ENCODE assay signal across 1 cellular context in genomic region chr15:71136159-71137137, GRCh38.
A peak's percentile ranks its signal among the peaks of the same experiment; 100 is the strongest.
TF ChIP-seq lines count a peak whose summit lies in the region.

No MANE protein-coding gene starts in this region.

TF ChIP-seq in SK-N-SH, 30 proteins besides CTCF, POLR2A, EP300 and RAD21 (continued from another document):
- TF ChIP-seq FOXJ3 (CRISPR knock-in tag; IDR thresholded peaks at IDR 0.05) (no peak), CHD2 (IDR thresholded peaks at IDR 0.05; ENCODE audit: low read length, partially characterized antibody) (no peak), RXRA (IDR thresholded peaks at IDR 0.05; ENCODE audit: borderline replicate concordance, low read depth) (peak; percentile 51; the same call in 1 of the 2 replicates), TAF1 (IDR thresholded peaks at IDR 0.05; ENCODE audit: borderline replicate concordance, low read depth, low read length) (no peak), GABPA (IDR thresholded peaks at IDR 0.05; ENCODE audit: low read depth) (no peak), POLR2AphosphoS5 (IDR thresholded peaks at IDR 0.05; ENCODE audit: low read depth, low read length) (no peak; the same call in 1 of the 2 replicates), FOXM1 (IDR thresholded peaks at IDR 0.05; ENCODE audit: low read depth) (no peak), TEAD4 (IDR thresholded peaks at IDR 0.05; ENCODE audit: borderline replicate concordance, insufficient read depth) (peak; percentile 70; the same call in 1 of the 2 replicates), GATA2 (CRISPR knock-in tag; IDR thresholded peaks at IDR 0.05) (no peak), NRF1 (IDR thresholded peaks at IDR 0.05; ENCODE audit: low read depth, low read length) (no peak), FOSL2 (IDR thresholded peaks at IDR 0.05; ENCODE audit: borderline replicate concordance, low read depth) (peak; percentile 93), PBX3 (IDR thresholded peaks at IDR 0.05) (peak; percentile 53), MAX (IDR thresholded peaks at IDR 0.05; ENCODE audit: low read depth) (peak; percentile 77; the same call in 1 of the 2 replicates)
- TF ChIP-seq, protein P1, sequence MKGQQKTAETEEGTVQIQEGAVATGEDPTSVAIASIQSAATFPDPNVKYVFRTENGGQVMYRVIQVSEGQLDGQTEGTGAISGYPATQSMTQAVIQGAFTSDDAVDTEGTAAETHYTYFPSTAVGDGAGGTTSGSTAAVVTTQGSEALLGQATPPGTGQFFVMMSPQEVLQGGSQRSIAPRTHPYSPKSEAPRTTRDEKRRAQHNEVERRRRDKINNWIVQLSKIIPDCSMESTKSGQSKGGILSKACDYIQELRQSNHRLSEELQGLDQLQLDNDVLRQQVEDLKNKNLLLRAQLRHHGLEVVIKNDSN (IDR thresholded peaks at IDR 0.05; ENCODE audit: borderline replicate concordance, low read depth), result peak; percentile 23; the same call in 1 of the 2 replicates
